17 cellular contexts compared by ENCODE assay signal in genomic region chr3:133408366-133408765, GRCh38. TPM values are rescaled to one million over a fixed set of nuclear protein-coding genes. Genes with fewer than 3 reads are reported as not detected.
"Had no signal": no experiment of that assay in that cellular context is flagged by ENCODE, and none has a peak within 500 bp of the region (broad histone marks: within the 10 kb centered on the region; RNA-seq: fewer than 3 reads in every experiment).

No MANE protein-coding gene starts in this region.

- H3K4me3 Mint-ChIP-seq: activated T-cell treated with anti-CD3 and anti-CD28 coated beads, Interleukin-2, amount 50 U/mL, for 72 hours; memory B cell; naive thymus-derived CD4-positive, alpha-beta T cell had no signal

- H3K36me3 ChIP-seq: colonic mucosa, gastrocnemius medialis had no signal

- H3K4me3 ChIP-seq: colonic mucosa, gastrocnemius medialis, mucosa of descending colon had no signal

- DNase-seq: activated CD4-positive, alpha-beta T cell treated with anti-CD3 and anti-CD28 coated beads, Interleukin-2, amount 50 U/mL, for 4 hours; activated gamma-delta T cell; activated T-cell treated with anti-CD3 and anti-CD28 coated beads, Interleukin-2, amount 50 U/mL, for 72 hours; caudate nucleus; colonic mucosa; gastrocnemius medialis; mucosa of descending colon; naive thymus-derived CD4-positive, alpha-beta T cell; stimulated activated CD8-positive, alpha-beta memory T cell treated with anti-CD3 and anti-CD28 coated beads, Interleukin-4, amount 100 ng/mL, for 48 hours; stimulated activated naive CD4-positive, alpha-beta T cell; T-helper 2 cell had no signal

- H3K9me3 Mint-ChIP-seq: activated naive CD4-positive, alpha-beta T cell treated with anti-CD3 and anti-CD28 coated beads, Interleukin-2, amount 50 U/mL, for 72 hours; activated T-cell treated with anti-CD3 and anti-CD28 coated beads, Interleukin-2, amount 50 U/mL, for 72 hours; memory B cell; naive thymus-derived CD4-positive, alpha-beta T cell had no signal

- H3K27ac ChIP-seq: colonic mucosa, gastrocnemius medialis had no signal

- H3K9me3 ChIP-seq: colonic mucosa, gastrocnemius medialis, mucosa of descending colon had no signal

- ATAC-seq: activated naive CD4-positive, alpha-beta T cell treated with anti-CD3 and anti-CD28 coated beads, Interleukin-2, amount 50 U/mL, for 72 hours; activated T-cell treated with anti-CD3 and anti-CD28 coated beads, Interleukin-2, amount 50 U/mL, for 72 hours; gastrocnemius medialis; mucosa of descending colon; naive thymus-derived CD4-positive, alpha-beta T cell; sciatic nerve had no signal

- H3K36me3 Mint-ChIP-seq: activated naive CD4-positive, alpha-beta T cell treated with anti-CD3 and anti-CD28 coated beads, Interleukin-2, amount 50 U/mL, for 72 hours; memory B cell; naive thymus-derived CD4-positive, alpha-beta T cell had no signal

- H3K4me1 ChIP-seq: colonic mucosa had no signal

- H3K27ac Mint-ChIP-seq: activated naive CD4-positive, alpha-beta T cell treated with anti-CD3 and anti-CD28 coated beads, Interleukin-2, amount 50 U/mL, for 72 hours; activated T-cell treated with anti-CD3 and anti-CD28 coated beads, Interleukin-2, amount 50 U/mL, for 72 hours; memory B cell; naive thymus-derived CD4-positive, alpha-beta T cell had no signal

- H3K27me3 ChIP-seq: colonic mucosa had no signal

RNA-seq across cellular contexts. Expression of gene BFSP2, which starts 8.5 kb away (rescaled TPM):
- total RNA-seq: activated naive CD4-positive, alpha-beta T cell treated with anti-CD3 and anti-CD28 coated beads, Interleukin-2, amount 50 U/mL, for 72 hours; activated T-cell treated with anti-CD3 and anti-CD28 coated beads, Interleukin-2, amount 50 U/mL, for 72 hours; epithelial cell of proximal tubule; gastrocnemius medialis; liver; mucosa of descending colon; naive thymus-derived CD4-positive, alpha-beta T cell; sciatic nerve; ureter had no signal
